ENCODE assay signal across 31 cellular contexts in genomic region chr1:19854866-19855265, GRCh38. TPM values are rescaled to one million over a fixed set of nuclear protein-coding genes. Genes with fewer than 3 reads are reported as not detected.
"Had no signal": no experiment of that assay in that cellular context is flagged by ENCODE, and none has a peak within 500 bp of the region (broad histone marks: within the 10 kb centered on the region; RNA-seq: fewer than 3 reads in every experiment).

No MANE protein-coding gene starts in this region.

- H3K4me3 Mint-ChIP-seq: dendritic cell treated with granulocyte-macrophage colony-stimulating factor and Interleukin-4, amounts not matched to agents 40 ng/mL and 50 ng/mL, for 4 days; effector memory CD8-positive, alpha-beta T cell; endodermal cell; mesothelial cell of epicardium; naive B cell had no signal

- H3K27ac ChIP-seq: epithelial cell of prostate, esophagus squamous epithelium, gastrocnemius medialis, heart right ventricle, left lung, lower lobe of right lung had no signal

- H3K4me1 ChIP-seq: esophagus squamous epithelium, gastrocnemius medialis, heart right ventricle, left lung, lower lobe of right lung had no signal

- H3K36me3 Mint-ChIP-seq: mesothelial cell of epicardium, naive B cell had no signal

- ATAC-seq: effector memory CD8-positive, alpha-beta T cell; esophagus mucosa; gastrocnemius medialis; heart right ventricle; left cardiac atrium; left lung; left ventricle myocardium superior; lower lobe of right lung; mucosa of descending colon had no signal

- H3K4me3 ChIP-seq: esophagus squamous epithelium, gastrocnemius medialis, heart right ventricle, left lung, lower lobe of right lung, mucosa of descending colon had no signal

- H3K27ac Mint-ChIP-seq: dendritic cell treated with granulocyte-macrophage colony-stimulating factor and Interleukin-4, amounts not matched to agents 40 ng/mL and 50 ng/mL, for 4 days; effector memory CD8-positive, alpha-beta T cell; endodermal cell; mesothelial cell of epicardium; naive B cell had no signal

- H3K9me3 Mint-ChIP-seq: dendritic cell treated with granulocyte-macrophage colony-stimulating factor and Interleukin-4, amounts not matched to agents 40 ng/mL and 50 ng/mL, for 4 days; effector memory CD8-positive, alpha-beta T cell; endodermal cell had no signal

- H3K27me3 ChIP-seq: gastrocnemius medialis had no signal

- DNase-seq: cortex of kidney; effector CD8-positive, alpha-beta T cell; effector memory CD8-positive, alpha-beta T cell; endodermal cell; erythroblast; esophagus squamous epithelium; foreskin fibroblast; foreskin melanocyte; gastrocnemius medialis; glutamatergic neuron; head of caudate nucleus; heart right ventricle; hippocampal formation; left cardiac atrium; left lung; left ventricle myocardium superior; lower lobe of right lung; mesenchymal stem cell; mucosa of descending colon; naive B cell had no signal

- H3K9me3 ChIP-seq: esophagus squamous epithelium, gastrocnemius medialis, heart right ventricle, left lung, lower lobe of right lung, mucosa of descending colon had no signal

- H3K36me3 ChIP-seq: esophagus squamous epithelium, gastrocnemius medialis, heart right ventricle, left lung, lower lobe of right lung had no signal

RNA-seq across cellular contexts. Expression of gene RNF186, which starts 39.8 kb away (rescaled TPM):
- total RNA-seq: dermis microvascular lymphatic vessel endothelial cell, endodermal cell, esophagus squamous epithelium, glomerular endothelial cell, heart right ventricle, kidney epithelial cell, left cardiac atrium, left lung, left ventricle myocardium superior, lower lobe of right lung, lung microvascular endothelial cell, mesenteric fat pad, mesothelial cell of epicardium, myocyte had no signal
- polyA plus RNA-seq: heart right ventricle, keratinocyte had no signal
